In the genomic region with DNA sequence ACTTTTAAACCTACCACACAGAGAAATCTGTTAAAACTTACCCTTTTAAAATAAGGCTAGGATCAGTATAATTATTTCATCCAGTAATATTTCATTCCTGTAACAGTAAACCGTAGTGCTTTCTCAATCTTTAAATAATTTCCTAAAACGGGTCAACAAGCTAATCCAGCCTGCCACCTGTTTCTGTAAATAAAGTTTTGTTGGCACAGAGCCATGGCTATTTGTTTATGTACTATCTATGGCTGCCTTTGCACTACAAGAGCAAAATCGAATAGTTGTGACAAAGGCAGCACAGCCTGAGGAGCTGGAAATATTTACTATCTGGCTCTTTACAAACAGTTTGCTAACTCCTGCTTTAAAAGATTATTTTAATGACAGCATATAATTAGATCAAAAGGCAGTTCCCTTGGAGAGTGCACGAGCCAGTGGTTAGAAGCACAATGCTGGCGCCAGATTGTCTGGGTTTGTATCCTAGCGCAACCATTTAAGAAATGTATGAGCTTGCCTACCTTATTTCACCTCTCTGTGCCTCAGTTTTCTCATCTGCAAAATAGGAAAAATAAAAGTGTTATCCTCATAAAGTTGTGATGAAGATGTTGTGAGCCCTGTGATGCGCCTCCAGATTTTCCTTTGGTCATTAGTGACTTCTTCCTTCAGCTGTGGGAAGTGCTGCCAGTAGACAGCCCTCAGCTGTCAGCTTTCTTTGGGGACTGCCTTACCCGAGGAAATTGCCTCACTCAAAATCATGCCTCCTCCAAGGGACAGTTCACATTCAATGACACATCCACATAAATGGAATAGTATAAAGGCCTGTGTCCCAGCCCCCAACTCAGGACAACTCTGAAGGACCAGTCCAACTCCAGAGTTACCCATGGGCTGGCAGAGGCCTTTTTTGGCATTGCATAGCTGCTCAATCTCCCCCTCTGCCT, we compare ENCODE assay signal across 2 cellular contexts.
TF ChIP-seq lines count a peak whose summit lies in the region.

No MANE protein-coding gene starts in this region.

TF ChIP-seq in SK-N-SH, 30 proteins besides CTCF, POLR2A, EP300 and RAD21 (continued from another document):
- TF ChIP-seq GATA2 (CRISPR knock-in tag; IDR thresholded peaks at IDR 0.05) (no peak), SMC3 (IDR thresholded peaks at IDR 0.05; ENCODE audit: low read depth, low read length) (no peak), FOSL2 (IDR thresholded peaks at IDR 0.05; ENCODE audit: borderline replicate concordance, low read depth) (no peak), PBX3 (IDR thresholded peaks at IDR 0.05) (no peak), YY1 (IDR thresholded peaks at IDR 0.05; ENCODE audit: low read depth) (no peak), USF2 (IDR thresholded peaks at IDR 0.05; ENCODE audit: borderline replicate concordance, low read depth, low read length) (no peak), SIN3A (IDR thresholded peaks at IDR 0.05; ENCODE audit: borderline replicate concordance, low read depth, low read length) (no peak), POLR2AphosphoS5 (IDR thresholded peaks at IDR 0.05; ENCODE audit: low read depth, low read length) (no peak), FOXM1 (IDR thresholded peaks at IDR 0.05; ENCODE audit: low read depth) (no peak), REST (IDR thresholded peaks at IDR 0.05; ENCODE audit: low read depth, low read length) (no peak), NFIC (IDR thresholded peaks at IDR 0.05; ENCODE audit: borderline replicate concordance) (no peak), JUND (IDR thresholded peaks at IDR 0.05) (no peak), RFX5 (IDR thresholded peaks at IDR 0.05; ENCODE audit: low read length) (no peak)

TF ChIP-seq in WTC11, 78 proteins besides CTCF, POLR2A, EP300 and RAD21:
- TF ChIP-seq, protein P1, sequence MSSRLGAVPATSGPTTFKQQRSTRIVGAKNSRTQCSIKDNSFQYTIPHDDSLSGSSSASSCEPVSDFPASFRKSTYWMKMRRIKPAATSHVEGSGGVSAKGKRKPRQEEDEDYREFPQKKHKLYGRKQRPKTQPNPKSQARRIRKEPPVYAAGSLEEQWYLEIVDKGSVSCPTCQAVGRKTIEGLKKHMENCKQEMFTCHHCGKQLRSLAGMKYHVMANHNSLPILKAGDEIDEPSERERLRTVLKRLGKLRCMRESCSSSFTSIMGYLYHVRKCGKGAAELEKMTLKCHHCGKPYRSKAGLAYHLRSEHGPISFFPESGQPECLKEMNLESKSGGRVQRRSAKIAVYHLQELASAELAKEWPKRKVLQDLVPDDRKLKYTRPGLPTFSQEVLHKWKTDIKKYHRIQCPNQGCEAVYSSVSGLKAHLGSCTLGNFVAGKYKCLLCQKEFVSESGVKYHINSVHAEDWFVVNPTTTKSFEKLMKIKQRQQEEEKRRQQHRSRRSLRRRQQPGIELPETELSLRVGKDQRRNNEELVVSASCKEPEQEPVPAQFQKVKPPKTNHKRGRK (CRISPR knock-in tag; IDR thresholded peaks at IDR 0.05; ENCODE audit: borderline replicate concordance) = no peak
- TF ChIP-seq FOXK1 (CRISPR knock-in tag; IDR thresholded peaks at IDR 0.05) (no peak), EMX1 (CRISPR knock-in tag; IDR thresholded peaks at IDR 0.05) (no peak), FOXP1 (CRISPR knock-in tag; IDR thresholded peaks at IDR 0.05; ENCODE audit: borderline replicate concordance) (no peak), GRHL2 (CRISPR knock-in tag; IDR thresholded peaks at IDR 0.05; ENCODE audit: insufficient replicate concordance, severe bottlenecking) (no peak)
